In genomic region chr5:103330875-103331274, GRCh38 we compare ENCODE assay signal across 8 cellular contexts.
"Had no signal": no experiment of that assay in that cellular context is flagged by ENCODE, and none has a peak within 500 bp of the region (broad histone marks: within the 10 kb centered on the region; RNA-seq: fewer than 3 reads in every experiment).

No MANE protein-coding gene starts in this region.

- H3K4me3 ChIP-seq: GM12878 had no signal

- ATAC-seq: GM12878 had no signal

- DNase-seq: GDM1, GF-D8 had no signal

- FAIRE-seq: G401.6, GM12878, GM12891, GM12892, GM18507, GM19239 had no signal
